Comparison of ENCODE assay signal across 10 cellular contexts in genomic region chr7:79451580-79451979, GRCh38. TPM values are rescaled to one million over a fixed set of nuclear protein-coding genes. Genes with fewer than 3 reads are reported as not detected.
A peak's percentile ranks its signal among the peaks of the same experiment; 100 is the strongest.
DNase-seq lines count a peak whose midpoint lies in the region; ATAC-seq, FAIRE-seq and TF ChIP-seq lines count a peak whose summit lies in the region.
"Had no signal": no experiment of that assay in that cellular context is flagged by ENCODE, and none has a peak within 500 bp of the region (broad histone marks: within the 10 kb centered on the region; RNA-seq: fewer than 3 reads in every experiment).

No MANE protein-coding gene starts in this region.

- no peaks in the 10 kb centered on the region for H3K36me3 Mint-ChIP-seq in endodermal cell (ENCODE audit: low read depth)
- H3K36me3 Mint-ChIP-seq in naive thymus-derived CD8-positive, alpha-beta T cell = no peaks in the 10 kb centered on the region
- no peaks in the 10 kb centered on the region for H3K36me3 Mint-ChIP-seq in naive thymus-derived CD4-positive, alpha-beta T cell

- H3K36me3 ChIP-seq in heart right ventricle (peaks cover 0 to 6% (median 0%) of the 10 kb centered on the region in 9 donors), endodermal cell (ENCODE audit: control insufficient read depth, insufficient read depth, low read length) (no peaks in the 10 kb centered on the region), uterus (no peaks in the 10 kb centered on the region)
- no peaks in the 10 kb centered on the region for H3K36me3 ChIP-seq in naive thymus-derived CD4-positive, alpha-beta T cell (ENCODE audit: control insufficient read depth in 2 of 3, insufficient read depth in 3 of 3, low read length in 3 of 3)

- peaks cover 0 to 41% (median 0%) of the 10 kb centered on the region in 7 donors for H3K27me3 ChIP-seq in heart right ventricle
- H3K27me3 ChIP-seq in endodermal cell (ENCODE audit: control insufficient read depth, insufficient read depth, low read length, poor library complexity, severe bottlenecking) = peaks cover 74% of the 10 kb centered on the region
- no peaks in the 10 kb centered on the region for H3K27me3 ChIP-seq in uterus
- no peaks in the 10 kb centered on the region for H3K27me3 ChIP-seq in naive thymus-derived CD4-positive, alpha-beta T cell (ENCODE audit: control insufficient read depth in 2 of 2, insufficient read depth in 2 of 2, low read length in 2 of 2)

- H3K4me3 Mint-ChIP-seq in endodermal cell = peak overlapping the region; percentile 67
- H3K4me3 Mint-ChIP-seq in naive thymus-derived CD8-positive, alpha-beta T cell = peak overlapping the region; percentile 82 to 96 (median 92)
- peak overlapping the region in 4 of 10 donors; percentile 1 to 75 (median 54) for H3K4me3 Mint-ChIP-seq in naive thymus-derived CD4-positive, alpha-beta T cell

- H3K9ac ChIP-seq in endodermal cell (ENCODE audit: extremely low read depth, low read length, poor library complexity, severe bottlenecking) = no peak overlapping the region

- 32 to 34% methylated on average over 8 of the region's 8 CpGs for WGBS in heart right ventricle, 2 donors
- 70 to 89% methylated on average over 6 to 8 of the region's 8 CpGs for WGBS in endodermal cell (ENCODE audit: insufficient coverage in 1 of 2, insufficient read length in 1 of 2), 2 experiments

- no peak for FAIRE-seq in GM12891 (lab: Jason Lieb, UNC)

- TF ChIP-seq POLR2A in uterus (IDR thresholded peaks at IDR 0.05) (no peak), GM12891 (IDR thresholded peaks at IDR 0.05; ENCODE audit: low read depth, low read length) (no peak)

- peaks cover 20% of the 10 kb centered on the region for H3K4me1 Mint-ChIP-seq in endodermal cell
- peaks cover 15 to 32% (median 21%) of the 10 kb centered on the region in 4 donors for H3K4me1 Mint-ChIP-seq in naive thymus-derived CD8-positive, alpha-beta T cell
- H3K4me1 Mint-ChIP-seq in naive thymus-derived CD4-positive, alpha-beta T cell = peaks cover 0 to 10% (median 8%) of the 10 kb centered on the region in 7 donors

- CTCF ChIA-PET in naive thymus-derived CD4-positive, alpha-beta T cell (lab: Charles Lee) = no interaction called here

- intact Hi-C loops in heart right ventricle (cut with DNase I) = loop anchor here in 4 of 10 donors (5.0 to 10.0 kb wide), 5 partner anchors 44 to 147 kb away; no protein-coding TSS in a partner anchor
- intact Hi-C loops in left cardiac atrium (cut with DNase I) = loop anchor here in 1 of 2 donors (10.0 kb wide), 1 partner anchor 147 kb away; no protein-coding TSS in a partner anchor
- intact Hi-C loops in uterus (cut with DNase I; ENCODE audit: low total_unique reads) = no loop called here
- intact Hi-C loops in naive thymus-derived CD4-positive, alpha-beta T cell (cut with micrococcal nuclease) = no loop called here

- H3K27ac ChIP-seq in heart right ventricle (peak overlapping the region; percentile 87 to 98 (median 93)), endodermal cell (ENCODE audit: low read depth, low read length) (no peak overlapping the region), uterus (peak overlapping the region; percentile 94 to 97)
- H3K27ac ChIP-seq in naive thymus-derived CD4-positive, alpha-beta T cell (ENCODE audit: low read depth, low read length) = no peak overlapping the region
- H3K27ac ChIP-seq: C4-2B had no signal

- H3K27ac Mint-ChIP-seq in endodermal cell = no peak overlapping the region
- peak overlapping the region in 8 of 10 donors; percentile 68 to 96 (median 92) for H3K27ac Mint-ChIP-seq in naive thymus-derived CD8-positive, alpha-beta T cell
- no peak overlapping the region for H3K27ac Mint-ChIP-seq in naive thymus-derived CD4-positive, alpha-beta T cell

- H3K9me3 Mint-ChIP-seq in endodermal cell = no peaks in the 10 kb centered on the region
- peaks cover 0 to 11% (median 0%) of the 10 kb centered on the region in 9 donors for H3K9me3 Mint-ChIP-seq in naive thymus-derived CD8-positive, alpha-beta T cell
- peaks cover 0 to 18% (median 3%) of the 10 kb centered on the region in 11 donors for H3K9me3 Mint-ChIP-seq in naive thymus-derived CD4-positive, alpha-beta T cell

- H3K9me3 ChIP-seq in heart right ventricle = no peaks in the 10 kb centered on the region
- no peaks in the 10 kb centered on the region for H3K9me3 ChIP-seq in endodermal cell (ENCODE audit: control insufficient read depth, low read length)
- H3K9me3 ChIP-seq in uterus = no peaks in the 10 kb centered on the region
- H3K9me3 ChIP-seq in naive thymus-derived CD4-positive, alpha-beta T cell (ENCODE audit: control insufficient read depth in 2 of 3, low read length in 3 of 3) = no peaks in the 10 kb centered on the region

- TF ChIP-seq CTCF in heart right ventricle (IDR thresholded peaks at IDR 0.05) (no peak), endodermal cell (conservative IDR thresholded peaks at IDR 0.05) (no peak), uterus (IDR thresholded peaks at IDR 0.05) (no peak)

- peaks cover 66% of the 10 kb centered on the region for H3K27me3 Mint-ChIP-seq in endodermal cell (ENCODE audit: insufficient read depth)
- peaks cover 6 to 48% (median 33%) of the 10 kb centered on the region in 5 donors for H3K27me3 Mint-ChIP-seq in naive thymus-derived CD8-positive, alpha-beta T cell
- H3K27me3 Mint-ChIP-seq in naive thymus-derived CD4-positive, alpha-beta T cell = peaks cover 36 to 55% (median 46%) of the 10 kb centered on the region in 5 donors

- DNase-seq in heart right ventricle (no peak), left cardiac atrium (no peak), endodermal cell (no peak), uterus (no peak), GM12891 (ENCODE audit: insufficient read length, low spot score) (no peak)
- DNase-seq in naive thymus-derived CD8-positive, alpha-beta T cell = peak in 1 of 10 donors; percentile 1
- no peak for DNase-seq in naive thymus-derived CD4-positive, alpha-beta T cell
- DNase-seq: stimulated activated CD4-positive, alpha-beta T cell treated with anti-CD3 and anti-CD28 coated beads, Interleukin-4, amount 100 ng/mL, for 4 hours had no signal

- no peak for ATAC-seq in heart right ventricle
- no peak for ATAC-seq in left cardiac atrium
- peak in 1 of 2 donors; percentile 25 for ATAC-seq in naive thymus-derived CD8-positive, alpha-beta T cell
- no peak for ATAC-seq in GM18907 (IDR thresholded peaks at IDR 0.05; ENCODE audit: unreplicated experiment)
- no peak for ATAC-seq in naive thymus-derived CD4-positive, alpha-beta T cell

- H3K4me3 ChIP-seq in heart right ventricle (peak overlapping the region in 9 of 10 donors; percentile 71 to 95 (median 83)), endodermal cell (ENCODE audit: low read length) (peak overlapping the region; percentile 83), uterus (peak overlapping the region; percentile 83 to 85)
- no peak overlapping the region for H3K4me3 ChIP-seq in naive thymus-derived CD4-positive, alpha-beta T cell (ENCODE audit: low read length)

- peaks cover 4 to 32% (median 18%) of the 10 kb centered on the region in 9 donors for H3K4me1 ChIP-seq in heart right ventricle
- peaks cover 3% of the 10 kb centered on the region for H3K4me1 ChIP-seq in endodermal cell (ENCODE audit: control insufficient read depth, insufficient read depth, low read length)
- H3K4me1 ChIP-seq in uterus = peaks cover 0 to 8% of the 10 kb centered on the region in 2 donors
- H3K4me1 ChIP-seq in naive thymus-derived CD4-positive, alpha-beta T cell (ENCODE audit: control insufficient read depth in 2 of 2, insufficient read depth in 2 of 2, low read length in 2 of 2) = no peaks in the 10 kb centered on the region

- POLR2A ChIA-PET in naive thymus-derived CD8-positive, alpha-beta T cell (lab: Charles Lee) = no interaction called here
- POLR2A ChIA-PET in naive thymus-derived CD4-positive, alpha-beta T cell (lab: Charles Lee) = no interaction called here

TF ChIP-seq in GM12891, 5 proteins besides CTCF, POLR2A, EP300 and RAD21:
- TF ChIP-seq POU2F2 (IDR thresholded peaks at IDR 0.05; ENCODE audit: low read depth, low read length) = no peak
- no peak for TF ChIP-seq PAX5 (IDR thresholded peaks at IDR 0.05; ENCODE audit: insufficient read depth, low read length, severe bottlenecking)
- no peak for TF ChIP-seq TAF1 (IDR thresholded peaks at IDR 0.05; ENCODE audit: low read depth, low read length)
- no peak for TF ChIP-seq SPI1 (IDR thresholded peaks at IDR 0.05; ENCODE audit: low read depth, low read length)
- no peak for TF ChIP-seq POLR2AphosphoS5 (IDR thresholded peaks at IDR 0.05; ENCODE audit: low read depth, low read length)

RNA-seq across cellular contexts. Expression of gene MAGI2, which starts 1.9 kb away (rescaled TPM):
- total RNA-seq in heart right ventricle (1 to 10 TPM; 2.8 to 6.0 (median 4.6) TPM), left cardiac atrium (1 to 10 TPM; 7.2 to 8.7 TPM), endodermal cell (10 to 100 TPM; 10.3 to 19.2 TPM), uterus (10 to 100 TPM in 2 of 4 donors, 1 to 10 TPM in 2; 5.3 to 23.2 (median 13.8) TPM)
- polyA plus RNA-seq in heart right ventricle = 1 to 10 TPM in 1 of 2 donors, under 1 TPM in 1; 0.83 to 3.5 TPM
- 8.9 TPM for polyA plus RNA-seq in endodermal cell (2013, experiment 1 of 2)
- 10.2 TPM for polyA plus RNA-seq in endodermal cell (2013, experiment 2 of 2)
- under 1 TPM; 0.58 to 0.65 TPM for total RNA-seq in naive thymus-derived CD8-positive, alpha-beta T cell
- under 1 TPM in 2 of 3 donors, not detected in 1; 0.02 to 0.16 TPM for polyA plus RNA-seq in naive thymus-derived CD8-positive, alpha-beta T cell
- polyA plus RNA-seq in GM12891 (2012; ENCODE audit: low read depth, missing spikeins) = 0.36 TPM
- total RNA-seq in naive thymus-derived CD4-positive, alpha-beta T cell = under 1 TPM in 4 of 5 experiments, not detected in 1; 0.05 to 0.67 (median 0.15) TPM
- polyA plus RNA-seq in naive thymus-derived CD4-positive, alpha-beta T cell = not detected

Comparison
In these comparisons a context has a peak if more than half of its experiments do, and no peak if none do; other contexts are left out.
1. H3K27ac ChIP-seq: peak in heart right ventricle (10 of 10) and uterus (2 of 2); none in endodermal cell (single experiment) and naive thymus-derived CD4-positive, alpha-beta T cell (single experiment).
2. H3K27ac Mint-ChIP-seq: peak in naive thymus-derived CD8-positive, alpha-beta T cell (8 of 10); none in endodermal cell (single experiment) and naive thymus-derived CD4-positive, alpha-beta T cell (0 of 9).